18 cellular contexts compared by ENCODE assay signal in genomic region chr1:38088366-38088765, GRCh38. TPM values are rescaled to one million over a fixed set of nuclear protein-coding genes. Genes with fewer than 3 reads are reported as not detected.
DNase-seq lines count a peak whose midpoint lies in the region; ATAC-seq, FAIRE-seq and TF ChIP-seq lines count a peak whose summit lies in the region.
"Had no signal": no experiment of that assay in that cellular context is flagged by ENCODE, and none has a peak within 500 bp of the region (broad histone marks: within the 10 kb centered on the region; RNA-seq: fewer than 3 reads in every experiment).

No MANE protein-coding gene starts in this region.

- no peaks in the 10 kb centered on the region for H4K20me1 ChIP-seq in OCI-LY7 (ENCODE audit: insufficient read depth, low read length)
- H4K20me1 ChIP-seq: BLaER1 had no signal

- H3K9me3 ChIP-seq in OCI-LY7 (ENCODE audit: low read length): no peaks in the 10 kb centered on the region
- no peaks in the 10 kb centered on the region for H3K9me3 ChIP-seq in Peyer's patch
- H3K9me3 ChIP-seq: BLaER1, gastroesophageal sphincter had no signal

- H3K36me3 ChIP-seq in OCI-LY7 (ENCODE audit: insufficient read depth, low read length) (no peaks in the 10 kb centered on the region), Peyer's patch (no peaks in the 10 kb centered on the region)
- H3K36me3 ChIP-seq: BLaER1, gastroesophageal sphincter had no signal

- H3K4me1 Mint-ChIP-seq in activated naive CD8-positive, alpha-beta T cell treated with anti-CD3 and anti-CD28 coated beads, Interleukin-2, amount 50 U/mL, for 24 hours: no peaks in the 10 kb centered on the region
- no peaks in the 10 kb centered on the region for H3K4me1 Mint-ChIP-seq in nephron progenitor cell

- H3K27ac ChIP-seq in OCI-LY7 (ENCODE audit: low read depth, low read length, poor library complexity, severe bottlenecking) (no peak overlapping the region), foreskin keratinocyte (no peak overlapping the region), Peyer's patch (no peak overlapping the region)
- H3K27ac ChIP-seq: BLaER1, gastroesophageal sphincter had no signal

- H3K36me3 Mint-ChIP-seq in activated naive CD8-positive, alpha-beta T cell treated with anti-CD3 and anti-CD28 coated beads, Interleukin-2, amount 50 U/mL, for 24 hours (ENCODE audit: low read depth): no peaks in the 10 kb centered on the region
- no peaks in the 10 kb centered on the region for H3K36me3 Mint-ChIP-seq in nephron progenitor cell (ENCODE audit: low read depth)

- peak; percentile 50 for ATAC-seq in foreskin keratinocyte
- no peak for ATAC-seq in activated naive CD8-positive, alpha-beta T cell treated with anti-CD3 and anti-CD28 coated beads, Interleukin-2, amount 50 U/mL, for 24 hours
- ATAC-seq: gastroesophageal sphincter, Right ventricle myocardium inferior had no signal

- peak; percentile 37 for TF ChIP-seq CTCF in OCI-LY7 (conservative IDR thresholded peaks at IDR 0.05; ENCODE audit: low read length)
- peak; percentile 43 for TF ChIP-seq CTCF in foreskin keratinocyte (conservative IDR thresholded peaks at IDR 0.05)
- TF ChIP-seq CTCF in nephron progenitor cell (IDR thresholded peaks at IDR 0.05): no peak
- TF ChIP-seq CTCF in Peyer's patch (IDR thresholded peaks at IDR 0.05): no peak

- CTCF ChIA-PET in OCI-LY7 (lab: Charles Lee; ENCODE audit: unreplicated experiment): no interaction called here

- no peak overlapping the region for H2AFZ ChIP-seq in OCI-LY7 (ENCODE audit: low read length)

- H3K9me3 Mint-ChIP-seq in activated naive CD8-positive, alpha-beta T cell treated with anti-CD3 and anti-CD28 coated beads, Interleukin-2, amount 50 U/mL, for 24 hours: no peaks in the 10 kb centered on the region
- H3K9me3 Mint-ChIP-seq in nephron progenitor cell: no peaks in the 10 kb centered on the region

- no peaks in the 10 kb centered on the region for H3K4me1 ChIP-seq in OCI-LY7 (ENCODE audit: insufficient read depth, low read length, poor library complexity, severe bottlenecking)
- H3K4me1 ChIP-seq in foreskin keratinocyte: no peaks in the 10 kb centered on the region
- no peaks in the 10 kb centered on the region for H3K4me1 ChIP-seq in Peyer's patch
- H3K4me1 ChIP-seq: gastroesophageal sphincter had no signal

- POLR2A ChIA-PET in OCI-LY7 (lab: Charles Lee): no interaction called here

- no TSS peak for BruUV-seq in OCI-LY7 (replicated peaks; lab: Mats Ljungman, UMichigan)

- H3K4me3 Mint-ChIP-seq in activated naive CD8-positive, alpha-beta T cell treated with anti-CD3 and anti-CD28 coated beads, Interleukin-2, amount 50 U/mL, for 24 hours: no peak overlapping the region
- H3K4me3 Mint-ChIP-seq in nephron progenitor cell: no peak overlapping the region

- H3K79me2 ChIP-seq in OCI-LY7 (ENCODE audit: insufficient read depth, low read depth, low read length): no peaks in the 10 kb centered on the region

- H3K27ac Mint-ChIP-seq in activated naive CD8-positive, alpha-beta T cell treated with anti-CD3 and anti-CD28 coated beads, Interleukin-2, amount 50 U/mL, for 24 hours: no peak overlapping the region
- no peak overlapping the region for H3K27ac Mint-ChIP-seq in nephron progenitor cell

- H3K4me3 ChIP-seq in OCI-LY7 (ENCODE audit: low read depth, low read length, poor library complexity, severe bottlenecking) (no peak overlapping the region), Peyer's patch (no peak overlapping the region)
- H3K4me3 ChIP-seq: BLaER1, gastroesophageal sphincter had no signal

- H3K4me2 ChIP-seq in OCI-LY7 (ENCODE audit: low read length): no peak overlapping the region
- H3K4me2 ChIP-seq: BLaER1 had no signal

- peaks cover 7% of the 10 kb centered on the region for H3K27me3 ChIP-seq in foreskin keratinocyte
- no peaks in the 10 kb centered on the region for H3K27me3 ChIP-seq in Peyer's patch
- H3K27me3 ChIP-seq: BLaER1 had no signal

- peaks cover 19% of the 10 kb centered on the region for H3K27me3 Mint-ChIP-seq in activated naive CD8-positive, alpha-beta T cell treated with anti-CD3 and anti-CD28 coated beads, Interleukin-2, amount 50 U/mL, for 24 hours
- H3K27me3 Mint-ChIP-seq in nephron progenitor cell (ENCODE audit: low read depth, poor library complexity): peaks cover 36% of the 10 kb centered on the region

- peak; percentile 79 for FAIRE-seq in GM12892 (lab: Jason Lieb, UNC)
- FAIRE-seq: endometrium, HTR-8/SVneo had no signal

- no peak for TF ChIP-seq POLR2A in GM12892 (IDR thresholded peaks at IDR 0.05; ENCODE audit: low read depth, low read length)
- no peak for TF ChIP-seq POLR2A in Peyer's patch (IDR thresholded peaks at IDR 0.05)

- H3K9me2 ChIP-seq in OCI-LY7 (ENCODE audit: insufficient read depth, low read length): no peaks in the 10 kb centered on the region

- intact Hi-C loops in OCI-LY7 (cut with micrococcal nuclease; ENCODE audit: unreplicated experiment): no loop called here

- peak; percentile 60 for DNase-seq in COLO668 (lab: John Stamatoyannopoulos, UW; ENCODE audit: unreplicated experiment)
- DNase-seq in GM12892 (ENCODE audit: insufficient read length): no peak
- no peak for DNase-seq in OCI-LY7 (ENCODE audit: low spot score)
- no peak for DNase-seq in foreskin keratinocyte
- no peak for DNase-seq in activated naive CD8-positive, alpha-beta T cell treated with anti-CD3 and anti-CD28 coated beads, Interleukin-2, amount 50 U/mL, for 24 hours
- no peak for DNase-seq in A172 (ENCODE audit: low spot score)
- no peak for DNase-seq in nephron progenitor cell
- DNase-seq in Peyer's patch: no peak
- DNase-seq: activated CD4-positive, alpha-beta T cell treated with anti-CD3 and anti-CD28 coated beads for 48 hours; MM.1S; NCI-H446 treated with DMSO at 0.1 percent for 48 hours; substantia nigra; T-helper 9 cell had no signal

RNA-seq across cellular contexts. Expression of gene POU3F1, which starts 41.8 kb away (rescaled TPM):
- 0.19 TPM for polyA plus RNA-seq in GM12892 (2012; ENCODE audit: missing spikeins)
- total RNA-seq in OCI-LY7 (2014; rRNA removed; shearing (Covaris generic)): 0.08 and 0.13 TPM in 2 replicates
- total RNA-seq in OCI-LY7 (2022) (not detected in 2 replicates), foreskin keratinocyte (0.14 and 0.25 TPM in 2 replicates), Peyer's patch (not detected)
- polyA plus RNA-seq in foreskin keratinocyte: 0.08 and 0.12 TPM in 2 replicates
- total RNA-seq in A172 (2014; rRNA removed; shearing (Covaris generic)): 0.41 TPM in 1 of 2 replicates, not detected in the other

Comparison
In these comparisons a context has a peak if more than half of its experiments do, and no peak if none do; other contexts are left out.
1. CTCF ChIP-seq: peak in OCI-LY7 (single experiment) and foreskin keratinocyte (single experiment); none in nephron progenitor cell (single experiment) and Peyer's patch (0 of 6).